In genomic region chr4:131547506-131547981, GRCh38 we compare ENCODE assay signal across 16 cellular contexts.
DNase-seq lines count a peak whose midpoint lies in the region; ATAC-seq and TF ChIP-seq lines count a peak whose summit lies in the region.
"Had no signal": no experiment of that assay in that cellular context is flagged by ENCODE, and none has a peak within 500 bp of the region (broad histone marks: within the 10 kb centered on the region; RNA-seq: fewer than 3 reads in every experiment).

No MANE protein-coding gene starts in this region.

- no peaks in the 10 kb centered on the region for H3K9me3 Mint-ChIP-seq in progenitor cell of endocrine pancreas (ENCODE audit: low read depth)
- H3K9me3 Mint-ChIP-seq in activated CD8-positive, alpha-beta memory T cell treated with anti-CD3 and anti-CD28 coated beads, Interleukin-2, amount 10 ng/mL, durations not matched to agents 7 days and 5 days (ENCODE audit: low read depth), result peaks cover 5% of the 10 kb centered on the region
- H3K9me3 Mint-ChIP-seq: naive B cell had no signal

- H3K9me2 ChIP-seq in OCI-LY7 (ENCODE audit: insufficient read depth, low read length), result no peaks in the 10 kb centered on the region

- BruUV-seq in OCI-LY7 (replicated peaks; lab: Mats Ljungman, UMichigan), result no TSS peak

- POLR2A ChIA-PET in OCI-LY7 (lab: Charles Lee), result interaction anchor here (0.6 kb wide), 2 partner anchors 20 to 625 kb away, joined by 3 read pairs; no protein-coding TSS in a partner anchor

- peak; percentile 79 for DNase-seq in OCI-LY7 (ENCODE audit: low spot score)
- no peak for DNase-seq in progenitor cell of endocrine pancreas (ENCODE audit: low spot score, unreplicated experiment)
- no peak for DNase-seq in DMS53 (lab: John Stamatoyannopoulos, UW)
- no peak for DNase-seq in activated CD8-positive, alpha-beta memory T cell treated with anti-CD3 and anti-CD28 coated beads, Interleukin-2, amount 10 ng/mL, durations not matched to agents 7 days and 5 days
- no peak for DNase-seq in activated CD8-positive, alpha-beta memory T cell treated with anti-CD3 and anti-CD28 coated beads for 24 hours
- DNase-seq: activated CD4-positive, alpha-beta memory T cell treated with anti-CD3 and anti-CD28 coated beads, Interleukin-2, amount 10 ng/mL, durations not matched to agents 7 days and 5 days; activated naive CD4-positive, alpha-beta T cell treated with anti-CD3 and anti-CD28 coated beads, Interleukin-2, amount 50 U/mL, for 16 hours; naive B cell; NCI-H1048; NCI-H345; substantia nigra had no signal

- no peaks in the 10 kb centered on the region; the same call in 1 of the 2 replicates for H3K9me3 ChIP-seq in OCI-LY7 (ENCODE audit: low read length)
- H3K9me3 ChIP-seq: BLaER1 had no signal

- ATAC-seq in GM18870 (IDR thresholded peaks at IDR 0.05; ENCODE audit: unreplicated experiment) (peak; percentile 69), GM21619 (IDR thresholded peaks at IDR 0.05; ENCODE audit: unreplicated experiment) (peak; percentile 73), HG03095 (IDR thresholded peaks at IDR 0.05; ENCODE audit: unreplicated experiment) (peak; percentile 82)
- ATAC-seq in activated CD8-positive, alpha-beta memory T cell treated with anti-CD3 and anti-CD28 coated beads, Interleukin-2, amount 10 ng/mL, durations not matched to agents 7 days and 5 days, result no peak

- H4K20me1 ChIP-seq in OCI-LY7 (ENCODE audit: insufficient read depth, low read length), result no peaks in the 10 kb centered on the region
- H4K20me1 ChIP-seq: BLaER1 had no signal

- CTCF ChIA-PET in OCI-LY7 (lab: Charles Lee; ENCODE audit: unreplicated experiment), result no interaction called here
- CTCF ChIA-PET in activated CD8-positive, alpha-beta memory T cell treated with anti-CD3 and anti-CD28 coated beads, Interleukin-2, amount 10 ng/mL, durations not matched to agents 7 days and 5 days (lab: Charles Lee), result no interaction called here

- H3K27ac Mint-ChIP-seq in progenitor cell of endocrine pancreas, result no peak overlapping the region
- no peak overlapping the region for H3K27ac Mint-ChIP-seq in activated CD8-positive, alpha-beta memory T cell treated with anti-CD3 and anti-CD28 coated beads, Interleukin-2, amount 10 ng/mL, durations not matched to agents 7 days and 5 days
- H3K27ac Mint-ChIP-seq: activated CD4-positive, alpha-beta memory T cell treated with anti-CD3 and anti-CD28 coated beads, Interleukin-2, amount 10 ng/mL, durations not matched to agents 7 days and 5 days; naive B cell had no signal

- intact Hi-C loops in OCI-LY7 (cut with micrococcal nuclease; ENCODE audit: unreplicated experiment), result no loop called here

- H3K4me1 ChIP-seq in OCI-LY7 (ENCODE audit: insufficient read depth, low read length, poor library complexity, severe bottlenecking), result peaks cover 13% of the 10 kb centered on the region
- H3K4me1 ChIP-seq: BLaER1 had no signal

- no peaks in the 10 kb centered on the region for H3K79me2 ChIP-seq in OCI-LY7 (ENCODE audit: insufficient read depth, low read depth, low read length)

- H2AFZ ChIP-seq in OCI-LY7 (ENCODE audit: low read length), result peak overlapping the region; percentile 89

- no peaks in the 10 kb centered on the region for H3K27me3 Mint-ChIP-seq in progenitor cell of endocrine pancreas
- no peaks in the 10 kb centered on the region for H3K27me3 Mint-ChIP-seq in activated CD8-positive, alpha-beta memory T cell treated with anti-CD3 and anti-CD28 coated beads, Interleukin-2, amount 10 ng/mL, durations not matched to agents 7 days and 5 days
- H3K27me3 Mint-ChIP-seq: activated CD4-positive, alpha-beta memory T cell treated with anti-CD3 and anti-CD28 coated beads, Interleukin-2, amount 10 ng/mL, durations not matched to agents 7 days and 5 days; naive B cell had no signal

- no peaks in the 10 kb centered on the region for H3K36me3 Mint-ChIP-seq in progenitor cell of endocrine pancreas (ENCODE audit: insufficient read depth)
- no peaks in the 10 kb centered on the region for H3K36me3 Mint-ChIP-seq in activated CD8-positive, alpha-beta memory T cell treated with anti-CD3 and anti-CD28 coated beads, Interleukin-2, amount 10 ng/mL, durations not matched to agents 7 days and 5 days
- H3K36me3 Mint-ChIP-seq: naive B cell had no signal

- H3K27ac ChIP-seq in OCI-LY7 (ENCODE audit: low read depth, low read length, poor library complexity, severe bottlenecking), result peak overlapping the region; percentile 52
- H3K27ac ChIP-seq: BLaER1, cardiac muscle cell had no signal

- TF ChIP-seq CTCF in OCI-LY7 (conservative IDR thresholded peaks at IDR 0.05; ENCODE audit: low read length) (no peak), progenitor cell of endocrine pancreas (IDR thresholded peaks at IDR 0.05; ENCODE audit: unreplicated experiment) (no peak)

- no peak overlapping the region for H3K4me3 ChIP-seq in OCI-LY7 (ENCODE audit: low read depth, low read length, poor library complexity, severe bottlenecking)
- H3K4me3 ChIP-seq: BLaER1, cardiac muscle cell had no signal

- H3K36me3 ChIP-seq in OCI-LY7 (ENCODE audit: insufficient read depth, low read length), result no peaks in the 10 kb centered on the region
- H3K36me3 ChIP-seq: BLaER1, cardiac muscle cell had no signal

- H3K4me3 Mint-ChIP-seq in progenitor cell of endocrine pancreas (ENCODE audit: low read depth), result no peak overlapping the region
- H3K4me3 Mint-ChIP-seq in activated CD8-positive, alpha-beta memory T cell treated with anti-CD3 and anti-CD28 coated beads, Interleukin-2, amount 10 ng/mL, durations not matched to agents 7 days and 5 days, result no peak overlapping the region
- H3K4me3 Mint-ChIP-seq: activated CD4-positive, alpha-beta memory T cell treated with anti-CD3 and anti-CD28 coated beads, Interleukin-2, amount 10 ng/mL, durations not matched to agents 7 days and 5 days had no signal

- H3K4me2 ChIP-seq in OCI-LY7 (ENCODE audit: low read length), result peak overlapping the region; percentile 32; the same call in 1 of the 2 replicates
- H3K4me2 ChIP-seq: BLaER1 had no signal

- H3K4me1 Mint-ChIP-seq in progenitor cell of endocrine pancreas (ENCODE audit: low read depth), result no peaks in the 10 kb centered on the region
- no peaks in the 10 kb centered on the region for H3K4me1 Mint-ChIP-seq in activated CD8-positive, alpha-beta memory T cell treated with anti-CD3 and anti-CD28 coated beads, Interleukin-2, amount 10 ng/mL, durations not matched to agents 7 days and 5 days
- H3K4me1 Mint-ChIP-seq: activated CD4-positive, alpha-beta memory T cell treated with anti-CD3 and anti-CD28 coated beads, Interleukin-2, amount 10 ng/mL, durations not matched to agents 7 days and 5 days; naive B cell had no signal
